In genomic region chr11:469684-470667, GRCh38 we compare ENCODE assay signal across 8 cellular contexts. TPM values are rescaled to one million over a fixed set of nuclear protein-coding genes. Genes with fewer than 3 reads are reported as not detected.
DNase-seq lines count a peak whose midpoint lies in the region; ATAC-seq and TF ChIP-seq lines count a peak whose summit lies in the region.

No MANE protein-coding gene starts in this region.

- H3K27me3 Mint-ChIP-seq in WTC11 (ENCODE audit: low read depth) (no peaks in the 10 kb centered on the region), glutamatergic neuron (ENCODE audit: unreplicated experiment) (peaks cover 14% of the 10 kb centered on the region)

- POLR2A ChIA-PET in WTC11 (lab: Charles Lee) = no interaction called here

- CTCF ChIA-PET in WTC11 (lab: Charles Lee) = interaction anchor here (0.7 to 1.8 kb wide), 6 partner anchors 12 to 644 kb away, joined by 3 to 7 read pairs (median 4); no protein-coding TSS in a partner anchor

- H3K27ac Mint-ChIP-seq in WTC11 = peak overlapping the region; percentile 91
- peak overlapping the region; percentile 77 for H3K27ac Mint-ChIP-seq in glutamatergic neuron (ENCODE audit: unreplicated experiment)

- ATAC-seq in WTC11 (no peak), HG03469 (IDR thresholded peaks at IDR 0.05; ENCODE audit: unreplicated experiment) (no peak), GM19395 (IDR thresholded peaks at IDR 0.05; ENCODE audit: unreplicated experiment) (no peak)

- peak; percentile 46 for DNase-seq in DMS153 treated with DMSO at 0.1 percent for 48 hours (lab: John Stamatoyannopoulos, UW; ENCODE audit: unreplicated experiment)
- DNase-seq in WTC11 (ENCODE audit: low spot score) = no peak
- no peak for DNase-seq in glutamatergic neuron
- peak; percentile 92 for DNase-seq in pons (ENCODE audit: low spot score)
- DNase-seq in activated CD8-positive, alpha-beta memory T cell treated with anti-CD3 and anti-CD28 coated beads, Interleukin-2, amount 50 U/mL, for 48 hours = no peak
- DNase-seq in LoVo (ENCODE audit: low spot score) = no peak

- no peaks in the 10 kb centered on the region for H3K9me3 Mint-ChIP-seq in WTC11
- peaks cover 5% of the 10 kb centered on the region for H3K9me3 Mint-ChIP-seq in glutamatergic neuron (ENCODE audit: unreplicated experiment)

- TF ChIP-seq CTCF in WTC11 (IDR thresholded peaks at IDR 0.05) = no peak
- TF ChIP-seq CTCF in glutamatergic neuron (IDR thresholded peaks at IDR 0.05; ENCODE audit: partially characterized antibody, unreplicated experiment) = no peak

- H3K36me3 Mint-ChIP-seq in WTC11 = peaks cover 10% of the 10 kb centered on the region
- H3K36me3 Mint-ChIP-seq in glutamatergic neuron (ENCODE audit: unreplicated experiment) = no peaks in the 10 kb centered on the region

- H3K4me1 Mint-ChIP-seq in WTC11 (peaks cover 33% of the 10 kb centered on the region), glutamatergic neuron (ENCODE audit: low read depth, unreplicated experiment) (peaks cover 29% of the 10 kb centered on the region)

- H3K4me3 Mint-ChIP-seq in WTC11 = no peak overlapping the region
- peak overlapping the region; percentile 64 for H3K4me3 Mint-ChIP-seq in glutamatergic neuron (ENCODE audit: unreplicated experiment)

TF ChIP-seq in WTC11, 78 proteins besides CTCF, POLR2A, EP300 and RAD21:
- 0 out of 2 replicates have a peak, but pooled peaks have one; percentile 42 for TF ChIP-seq GABPB1 (CRISPR knock-in tag; IDR thresholded peaks at IDR 0.05)
- no peak for TF ChIP-seq ZNF263 (CRISPR knock-in tag; IDR thresholded peaks at IDR 0.05; ENCODE audit: low read depth)
TF ChIP-seq in WTC11: peak in this region for 1.

RNA-seq across cellular contexts. Expression of gene PTDSS2, which starts 19.9 kb away (rescaled TPM):
- total RNA-seq in WTC11 (2021) (49.5 to 56.8 TPM (median 55.2 TPM) in 3 replicates), glutamatergic neuron (ENCODE audit: unreplicated experiment) (123 TPM)

RNA-seq across cellular contexts. Expression of gene ANO9, which starts 28.2 kb away (rescaled TPM):
- 13.2 to 17.6 TPM (median 16.6 TPM) in 3 replicates for total RNA-seq in WTC11 (2021)
- total RNA-seq in glutamatergic neuron (ENCODE audit: unreplicated experiment) = 1.8 TPM

RNA-seq across cellular contexts. Expression of gene RNH1, which starts 37.1 kb away (rescaled TPM):
- total RNA-seq in WTC11 (2021) (59.0 to 67.5 TPM (median 60.4 TPM) in 3 replicates), glutamatergic neuron (ENCODE audit: unreplicated experiment) (85.9 TPM)

RNA-seq across cellular contexts. Expression of gene SIGIRR, which starts 55.2 kb away (rescaled TPM):
- total RNA-seq in WTC11 (2021) (85.2 to 98.9 TPM (median 91.8 TPM) in 3 replicates), glutamatergic neuron (ENCODE audit: unreplicated experiment) (26.5 TPM)

Comparison
In these comparisons a context has a peak if more than half of its experiments do, and no peak if none do; other contexts are left out.
1. DNase-seq: peak in DMS153 treated with DMSO at 0.1 percent for 48 hours (single experiment) and pons (single experiment); none in WTC11 (single experiment), glutamatergic neuron (single experiment), activated CD8-positive, alpha-beta memory T cell treated with anti-CD3 and anti-CD28 coated beads, Interleukin-2, amount 50 U/mL, for 48 hours (single experiment) and LoVo (single experiment).